9 cellular contexts compared by ENCODE assay signal in the genomic region with DNA sequence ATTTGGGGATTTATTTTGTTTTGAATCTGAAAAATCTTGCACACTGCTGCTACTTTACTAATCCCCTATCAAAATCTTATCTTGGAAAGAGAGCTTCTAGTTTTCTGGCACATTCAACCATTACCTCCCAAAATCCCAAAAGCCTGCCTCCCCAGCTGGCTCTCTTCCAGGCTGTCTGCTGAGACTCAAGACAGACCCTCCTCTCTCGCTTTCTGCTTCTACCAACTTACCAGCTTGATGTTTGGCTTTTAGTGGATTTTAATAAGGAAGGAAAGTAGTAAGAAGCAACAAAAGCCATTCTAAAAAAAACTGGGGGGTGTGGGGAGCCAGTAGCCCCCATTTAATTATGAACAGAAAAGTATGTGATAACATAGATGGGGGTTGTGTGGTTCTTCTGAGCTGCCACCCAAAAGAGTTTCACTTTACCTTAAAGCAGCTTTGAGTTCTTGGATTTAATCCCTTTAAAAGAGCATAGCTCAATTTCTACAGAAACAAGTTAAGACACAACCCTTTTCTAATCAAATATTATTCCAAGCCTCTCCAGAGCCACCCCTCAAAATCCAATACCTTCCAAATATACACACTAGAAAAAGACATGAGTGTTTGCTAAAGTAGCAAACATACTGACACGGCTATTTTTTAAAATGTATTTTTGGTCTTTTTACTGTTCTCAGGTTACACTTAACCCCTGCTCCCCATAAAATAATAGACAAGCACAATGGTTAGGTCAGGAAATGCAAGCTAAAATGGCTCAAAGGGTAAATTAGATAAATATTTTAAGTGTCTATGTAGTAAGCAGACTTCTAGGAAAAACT.
A peak's percentile ranks its signal among the peaks of the same experiment; 100 is the strongest.
DNase-seq lines count a peak whose midpoint lies in the region; ATAC-seq and TF ChIP-seq lines count a peak whose summit lies in the region.
"Had no signal": no experiment of that assay in that cellular context is flagged by ENCODE, and none has a peak within 500 bp of the region (broad histone marks: within the 10 kb centered on the region; RNA-seq: fewer than 3 reads in every experiment).

No MANE protein-coding gene starts in this region.

- H3K9me3 ChIP-seq in A673 (ENCODE audit: low read depth, low read length, poor library complexity, severe bottlenecking) = no peaks in the 10 kb centered on the region
- no peaks in the 10 kb centered on the region for H3K9me3 ChIP-seq in HUES48 (ENCODE audit: control insufficient read depth, insufficient read depth, low read length)

- no peak for TF ChIP-seq CTCF in A673 (conservative IDR thresholded peaks at IDR 0.05; ENCODE audit: low read depth, low read length)
- no peak for TF ChIP-seq CTCF in VCaP (conservative IDR thresholded peaks at IDR 0.05)

- intact Hi-C loops in A673 (cut with micrococcal nuclease; ENCODE audit: unreplicated experiment) = loop anchor here (5.0 kb wide), 1 partner anchor 44 kb away; no protein-coding TSS in a partner anchor

- H3K36me3 ChIP-seq in A673 (ENCODE audit: insufficient read depth, low read length, poor library complexity, severe bottlenecking) (no peaks in the 10 kb centered on the region), HUES48 (ENCODE audit: control insufficient read depth, insufficient read depth, low read length) (no peaks in the 10 kb centered on the region)

- no TSS peak for BruUV-seq in A673 (replicated peaks; lab: Mats Ljungman, UMichigan)

- H3K27me3 Mint-ChIP-seq in immature natural killer cell (ENCODE audit: low read depth in 3 of 3) = peaks cover 2 to 7% (median 2%) of the 10 kb centered on the region in 3 donors

- H3K9me3 Mint-ChIP-seq in immature natural killer cell = no peaks in the 10 kb centered on the region
- H3K9me3 Mint-ChIP-seq: activated naive CD8-positive, alpha-beta T cell treated with anti-CD3 and anti-CD28 coated beads, Interleukin-2, amount 10 ng/mL, durations not matched to agents 7 days and 5 days had no signal

- peak overlapping the region in 1 of 6 donors; percentile 80 for H3K27ac Mint-ChIP-seq in immature natural killer cell
- H3K27ac Mint-ChIP-seq: activated naive CD8-positive, alpha-beta T cell treated with anti-CD3 and anti-CD28 coated beads, Interleukin-2, amount 10 ng/mL, durations not matched to agents 7 days and 5 days had no signal

- no peaks in the 10 kb centered on the region for H3K27me3 ChIP-seq in A673 (replicated peaks; ENCODE audit: insufficient read depth, low read depth, low read length, poor library complexity)
- no peaks in the 10 kb centered on the region for H3K27me3 ChIP-seq in HUES48 (ENCODE audit: control insufficient read depth, insufficient read depth, low read length)

- peaks cover 19 to 30% of the 10 kb centered on the region in 2 donors for H3K4me1 Mint-ChIP-seq in immature natural killer cell

- H3K4me3 Mint-ChIP-seq in immature natural killer cell = peak overlapping the region in 3 of 5 donors; percentile 14 to 34 (median 17)
- H3K4me3 Mint-ChIP-seq: activated naive CD8-positive, alpha-beta T cell treated with anti-CD3 and anti-CD28 coated beads, Interleukin-2, amount 10 ng/mL, durations not matched to agents 7 days and 5 days had no signal

- H3K27ac ChIP-seq in A673 (ENCODE audit: low read depth, low read length, poor library complexity, severe bottlenecking) (peak overlapping the region; percentile 81), HUES48 (ENCODE audit: low read depth, low read length) (peak overlapping the region; percentile 92), VCaP (peak overlapping the region; percentile 85)

- POLR2A ChIA-PET in A673 (lab: Charles Lee; ENCODE audit: low non-redundant PET) = interaction anchor here (0.7 kb wide), 1 partner anchor 102 kb away, joined by 3 read pairs; no protein-coding TSS in a partner anchor

- ATAC-seq in GM18907 (IDR thresholded peaks at IDR 0.05; ENCODE audit: unreplicated experiment) (no peak), HG02798 (IDR thresholded peaks at IDR 0.05; ENCODE audit: poor library complexity, unreplicated experiment) (no peak)

- CTCF ChIA-PET in A673 (lab: Charles Lee) = interaction anchor here (0.9 kb wide), 1 partner anchor 103 kb away, joined by 4 read pairs; no protein-coding TSS in a partner anchor

- 0 out of 2 replicates have a peak overlapping the region, but pooled peaks have one; percentile 14 for H3K9ac ChIP-seq in HUES48 (ENCODE audit: low read depth, low read length)

- peak overlapping the region; percentile 40 for H3K4me3 ChIP-seq in A673 (ENCODE audit: low read depth, low read length, poor library complexity, severe bottlenecking)
- no peak overlapping the region; the same call in 1 of the 2 replicates for H3K4me3 ChIP-seq in HUES48 (ENCODE audit: low read depth, low read length)

- peaks cover 11 to 16% (median 13%) of the 10 kb centered on the region in 3 donors for H3K36me3 Mint-ChIP-seq in immature natural killer cell
- H3K36me3 Mint-ChIP-seq: activated naive CD8-positive, alpha-beta T cell treated with anti-CD3 and anti-CD28 coated beads, Interleukin-2, amount 10 ng/mL, durations not matched to agents 7 days and 5 days had no signal

- DNase-seq in A673 (ENCODE audit: low spot score) (peak; percentile 89), immature natural killer cell (no peak), COLO668 (lab: John Stamatoyannopoulos, UW; ENCODE audit: unreplicated experiment) (no peak), NCI-H1436 treated with DMSO at 0.1 percent for 48 hours (lab: John Stamatoyannopoulos, UW) (no peak)
- DNase-seq: activated naive CD8-positive, alpha-beta T cell treated with anti-CD3 and anti-CD28 coated beads, Interleukin-2, amount 10 ng/mL, durations not matched to agents 7 days and 5 days had no signal

- H3K4me1 ChIP-seq in A673 (ENCODE audit: insufficient read depth, low read length, poor library complexity, severe bottlenecking) (peaks cover 45% of the 10 kb centered on the region), HUES48 (ENCODE audit: control insufficient read depth, insufficient read depth, low read length) (peaks cover 35% of the 10 kb centered on the region)
